Comparison of ENCODE assay signal across 8 cellular contexts in the genomic region with DNA sequence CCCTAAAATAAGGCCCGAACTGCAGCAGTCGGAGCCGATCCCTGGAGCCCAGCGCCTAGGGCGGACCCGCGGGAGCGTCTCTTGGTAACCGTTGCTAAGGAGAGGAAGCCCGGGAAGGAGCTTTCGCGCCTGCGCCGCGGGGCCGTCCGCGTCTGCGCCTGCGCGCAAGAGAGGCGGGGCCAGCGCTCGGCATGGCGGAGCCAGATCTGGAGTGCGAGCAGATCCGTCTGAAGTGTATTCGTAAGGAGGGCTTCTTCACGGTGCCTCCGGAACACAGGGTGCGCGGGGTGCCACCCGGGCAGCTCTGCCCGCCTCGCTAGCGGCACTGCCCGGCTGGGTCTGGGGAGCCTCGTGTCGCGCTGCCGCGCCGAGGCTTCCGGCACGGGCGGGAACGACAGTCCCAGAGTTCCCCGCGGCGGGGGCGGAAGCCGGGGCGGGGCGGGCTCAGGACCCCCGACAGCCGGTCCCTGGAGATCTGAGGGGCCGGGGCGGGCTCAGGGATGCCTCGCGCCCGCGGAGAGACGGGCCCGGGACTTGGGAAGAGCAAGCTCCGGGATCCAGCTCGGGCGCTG. TPM values are rescaled to one million over a fixed set of nuclear protein-coding genes. Genes with fewer than 3 reads are reported as not detected.
DNase-seq lines count a peak whose midpoint lies in the region; ATAC-seq, FAIRE-seq and TF ChIP-seq lines count a peak whose summit lies in the region.

A gene with protein sequence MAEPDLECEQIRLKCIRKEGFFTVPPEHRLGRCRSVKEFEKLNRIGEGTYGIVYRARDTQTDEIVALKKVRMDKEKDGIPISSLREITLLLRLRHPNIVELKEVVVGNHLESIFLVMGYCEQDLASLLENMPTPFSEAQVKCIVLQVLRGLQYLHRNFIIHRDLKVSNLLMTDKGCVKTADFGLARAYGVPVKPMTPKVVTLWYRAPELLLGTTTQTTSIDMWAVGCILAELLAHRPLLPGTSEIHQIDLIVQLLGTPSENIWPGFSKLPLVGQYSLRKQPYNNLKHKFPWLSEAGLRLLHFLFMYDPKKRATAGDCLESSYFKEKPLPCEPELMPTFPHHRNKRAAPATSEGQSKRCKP (plus strand): TSS at position 170 of the 572 bp plus-strand sequence. CDS start 22 bp downstream, at position 192.

- TF ChIP-seq CTCF in 22Rv1 (IDR thresholded peaks at IDR 0.05): no peak
- no peak for TF ChIP-seq CTCF in WERI-Rb-1 (IDR thresholded peaks at IDR 0.05; ENCODE audit: low read depth, low read length)
- TF ChIP-seq CTCF in breast epithelium (IDR thresholded peaks at IDR 0.05): no peak

- H3K4me3 ChIP-seq in WERI-Rb-1 (ENCODE audit: low read depth, low read length) (peak within 1 kb of the TSS; percentile 67), breast epithelium (peak within 1 kb of the TSS; percentile 76 to 87 (median 77)), small intestine (ENCODE audit: low read depth in 1 of 2, low read length in 2 of 2) (peak within 1 kb of the TSS; percentile 80 to 91)

- no peaks in the 10 kb centered on the region for H3K27me3 ChIP-seq in WERI-Rb-1 (ENCODE audit: insufficient read depth, low read depth, severe bottlenecking)
- no peaks in the 10 kb centered on the region for H3K27me3 ChIP-seq in breast epithelium
- no peaks in the 10 kb centered on the region for H3K27me3 ChIP-seq in small intestine (ENCODE audit: control insufficient read depth in 2 of 2, insufficient read depth in 2 of 2, low read length in 2 of 2)

- H3K36me3 ChIP-seq in WERI-Rb-1 (peaks cover 8% of the 10 kb centered on the region; the same call in 1 of the 2 replicates), breast epithelium (no peaks in the 10 kb centered on the region), small intestine (ENCODE audit: control insufficient read depth in 2 of 2, insufficient read depth in 2 of 2, low read length in 2 of 2) (peaks cover 0 to 3% of the 10 kb centered on the region in 2 donors)

- ATAC-seq in GM18519 (IDR thresholded peaks at IDR 0.05; ENCODE audit: low FRiP score, unreplicated experiment) (peak; percentile 75), HG03045 (IDR thresholded peaks at IDR 0.05; ENCODE audit: unreplicated experiment) (peak; percentile 73)

- 0% methylated on average over 49 to 67 of the region's 67 CpGs for WGBS in small intestine, 3 donors

- peak; percentile 51 for TF ChIP-seq POLR2A in breast epithelium (IDR thresholded peaks at IDR 0.05)

- DNase-seq in NCI-H2171 (lab: John Stamatoyannopoulos, UW) (peak; percentile 84), WERI-Rb-1 (peak; percentile 80), breast epithelium (ENCODE audit: low spot score in 2 of 2) (peak; percentile 77 to 86), iPS-NIHi11 (ENCODE audit: low spot score) (peak; percentile 98), small intestine (peak; percentile 92)

- H3K9me3 ChIP-seq in WERI-Rb-1 (ENCODE audit: severe bottlenecking) (no peaks in the 10 kb centered on the region), breast epithelium (no peaks in the 10 kb centered on the region), small intestine (ENCODE audit: control insufficient read depth, low read depth) (no peaks in the 10 kb centered on the region)

- intact Hi-C loops in breast epithelium (cut with DNase I; ENCODE audit: low total_unique reads): no loop called here

- FAIRE-seq in small intestine (lab: Jason Lieb, UNC): no peak

- H3K27ac ChIP-seq in 22Rv1 (peak within 1 kb of the TSS; percentile 98), WERI-Rb-1 (peak within 1 kb of the TSS; percentile 95), breast epithelium (peak within 1 kb of the TSS; percentile 77 to 93), small intestine (ENCODE audit: low read depth in 1 of 2, low read length in 1 of 2) (peak within 1 kb of the TSS; percentile 88 to 93)

- H3K4me1 ChIP-seq in breast epithelium (peaks cover 7% of the 10 kb centered on the region in 2 donors), small intestine (ENCODE audit: control insufficient read depth in 2 of 2, insufficient read depth in 1 of 2, low read depth in 1 of 2, low read length in 1 of 2) (peaks cover 5% of the 10 kb centered on the region in 2 donors)

RNA-seq across cellular contexts. Expression of the gene that starts here (rescaled TPM):
- 10 to 100 TPM; 31.2 to 84.9 (median 67.2) TPM for total RNA-seq in breast epithelium
- polyA plus RNA-seq in small intestine: 100 to 1,000 TPM; 100 to 239 (median 169) TPM

Comparison
In these comparisons a context has a peak if more than half of its experiments do, and no peak if none do; other contexts are left out.
1. Peak in every context shown above with its lines: DNase-seq, ATAC-seq, H3K4me3 ChIP-seq and H3K27ac ChIP-seq.